Comparison of ENCODE assay signal across 24 cellular contexts in genomic region chr4:77020017-77020416, GRCh38.
"Had no signal": no experiment of that assay in that cellular context is flagged by ENCODE, and none has a peak within 500 bp of the region (broad histone marks: within the 10 kb centered on the region; RNA-seq: fewer than 3 reads in every experiment).

No MANE protein-coding gene starts in this region.

- ATAC-seq: activated CD4-positive, alpha-beta T cell treated with anti-CD3 and anti-CD28 coated beads for 36 hours; activated T-cell treated with anti-CD3 and anti-CD28 coated beads, Interleukin-2, amount 50 U/mL, for 72 hours; body of pancreas; effector memory CD8-positive, alpha-beta T cell; gastroesophageal sphincter; left cardiac atrium; naive thymus-derived CD8-positive, alpha-beta T cell; sciatic nerve had no signal

- H3K27ac Mint-ChIP-seq: activated CD4-positive, alpha-beta T cell treated with anti-CD3 and anti-CD28 coated beads for 36 hours; activated naive CD8-positive, alpha-beta T cell; activated T-cell treated with anti-CD3 and anti-CD28 coated beads, Interleukin-2, amount 50 U/mL, for 72 hours; memory B cell; T-helper 2 cell treated with Interferon-gamma antibody and Interleukin-4, amounts not matched to agents 5 μg/mL and 100 μg/mL, for 36 hours had no signal

- DNase-seq: activated CD4-positive, alpha-beta T cell treated with anti-CD3 and anti-CD28 coated beads for 36 hours; activated CD4-positive, alpha-beta T cell treated with anti-CD3 and anti-CD28 coated beads, Interleukin-2, amount 50 U/mL, for 4 hours; activated CD4-positive, CD25-positive, alpha-beta regulatory T cell; activated effector memory CD4-positive, alpha-beta T cell treated with Interleukin-2 at 50 U/mL for 16 hours; activated naive CD4-positive, alpha-beta T cell treated with Interleukin-2 at 50 U/mL for 16 hours; activated T-cell treated with anti-CD3 and anti-CD28 coated beads for 4 hours; activated T-cell treated with anti-CD3 and anti-CD28 coated beads, Interleukin-2, amount 50 U/mL, for 72 hours; aorta; body of pancreas; cerebellar nuclear complex; effector memory CD8-positive, alpha-beta T cell; erythroblast; islet precursor cell; left cardiac atrium; midbrain; naive thymus-derived CD8-positive, alpha-beta T cell; stimulated activated CD4-positive, alpha-beta T cell treated with anti-CD3 and anti-CD28 coated beads, Interleukin-1b, Interleukin-23, amount 100 ng/mL, for 48 hours; stimulated activated naive CD4-positive, alpha-beta T cell treated with Interleukin-2 at 50 U/mL for 16 hours; T-helper 1 cell had no signal

- H3K4me1 Mint-ChIP-seq: memory B cell had no signal

- H3K4me3 Mint-ChIP-seq: activated CD4-positive, alpha-beta T cell treated with anti-CD3 and anti-CD28 coated beads for 36 hours; activated naive CD8-positive, alpha-beta T cell; activated T-cell treated with anti-CD3 and anti-CD28 coated beads, Interleukin-2, amount 50 U/mL, for 72 hours; effector memory CD8-positive, alpha-beta T cell; memory B cell; naive thymus-derived CD8-positive, alpha-beta T cell; T-helper 2 cell treated with Interferon-gamma antibody and Interleukin-4, amounts not matched to agents 5 μg/mL and 100 μg/mL, for 36 hours had no signal

- H3K9me3 Mint-ChIP-seq: activated T-cell treated with anti-CD3 and anti-CD28 coated beads, Interleukin-2, amount 50 U/mL, for 72 hours; effector memory CD8-positive, alpha-beta T cell; memory B cell; naive thymus-derived CD8-positive, alpha-beta T cell; T-helper 2 cell treated with Interferon-gamma antibody and Interleukin-4, amounts not matched to agents 5 μg/mL and 100 μg/mL, for 36 hours had no signal

- H3K27me3 Mint-ChIP-seq: activated naive CD8-positive, alpha-beta T cell; effector memory CD8-positive, alpha-beta T cell; memory B cell; naive thymus-derived CD8-positive, alpha-beta T cell had no signal
